ENCODE assay signal across 8 cellular contexts in the genomic region with DNA sequence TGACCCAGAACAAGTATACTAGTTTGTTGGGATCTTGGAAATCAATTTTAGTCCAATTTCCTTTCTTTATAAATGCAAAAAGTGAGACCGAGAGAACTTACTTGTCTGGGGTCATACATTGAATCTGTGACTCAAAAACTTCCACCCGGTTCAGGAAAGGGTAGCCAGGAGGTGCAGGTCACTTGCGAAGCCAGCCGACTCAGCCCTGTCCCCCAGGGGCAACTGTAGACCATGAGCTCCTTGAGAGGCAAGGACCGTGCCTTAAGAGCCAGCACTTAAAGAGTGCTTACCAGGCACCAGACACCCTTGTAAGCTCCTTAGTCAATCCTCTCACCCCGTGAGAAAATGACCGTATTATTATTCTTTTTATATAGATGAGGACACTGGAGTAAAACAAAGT. TPM values are rescaled to one million over a fixed set of nuclear protein-coding genes. Genes with fewer than 3 reads are reported as not detected.
DNase-seq lines count a peak whose midpoint lies in the region; ATAC-seq and TF ChIP-seq lines count a peak whose summit lies in the region.

No MANE protein-coding gene starts in this region.

- DNase-seq in BE2C (no peak), chondrocyte (ENCODE audit: low spot score) (no peak), naive B cell (no peak), SK-N-DZ (ENCODE audit: low spot score) (no peak), HUDEP-2 (lab: John Stamatoyannopoulos, UW; ENCODE audit: unreplicated experiment in 76 of 76) (no peak)
- no peak for DNase-seq in Jurkat, Clone E6-1 (ENCODE audit: low read depth, low spot score)
- DNase-seq in stimulated activated CD4-positive, alpha-beta T cell treated with anti-CD3 and anti-CD28 coated beads, Interleukin-2, amount 100 ng/mL, for 24 hours: no peak

- H3K27ac Mint-ChIP-seq in chondrocyte (ENCODE audit: unreplicated experiment): peak overlapping the region; percentile 97
- peak overlapping the region in 5 of 6 donors; percentile 83 to 97 (median 94) for H3K27ac Mint-ChIP-seq in naive B cell

- H3K9me3 Mint-ChIP-seq in chondrocyte (ENCODE audit: low read depth): no peaks in the 10 kb centered on the region
- no peaks in the 10 kb centered on the region for H3K9me3 Mint-ChIP-seq in naive B cell

- H3K4me3 ChIP-seq in BE2C (ENCODE audit: low read depth, low read length): peak overlapping the region; percentile 75
- H3K4me3 ChIP-seq in Jurkat, Clone E6-1 (ENCODE audit: low read length): peak overlapping the region; percentile 97

- H3K4me3 Mint-ChIP-seq in chondrocyte (ENCODE audit: unreplicated experiment): peak overlapping the region; percentile 94
- peak overlapping the region; percentile 81 to 98 (median 95) for H3K4me3 Mint-ChIP-seq in naive B cell

- ATAC-seq in naive B cell (ENCODE audit: low read depth in 2 of 2) (no peak), GM21526 (IDR thresholded peaks at IDR 0.05; ENCODE audit: low FRiP score, unreplicated experiment) (no peak)

- H3K27me3 Mint-ChIP-seq in chondrocyte (ENCODE audit: low read depth): peaks cover 4% of the 10 kb centered on the region
- H3K27me3 Mint-ChIP-seq in naive B cell: peaks cover 0 to 6% (median 5%) of the 10 kb centered on the region in 3 donors

- peaks cover 5% of the 10 kb centered on the region for H3K4me1 ChIP-seq in BE2C

- H3K27me3 ChIP-seq in BE2C: no peaks in the 10 kb centered on the region

- TF ChIP-seq CTCF in BE2C (IDR thresholded peaks at IDR 0.05; ENCODE audit: low read depth, low read length): no peak
- TF ChIP-seq CTCF in chondrocyte (IDR thresholded peaks at IDR 0.05): no peak

- H3K9me3 ChIP-seq in BE2C: no peaks in the 10 kb centered on the region

- peaks cover 19% of the 10 kb centered on the region for H3K4me1 Mint-ChIP-seq in chondrocyte (ENCODE audit: low read depth)
- H3K4me1 Mint-ChIP-seq in naive B cell: peaks cover 27 to 39% (median 36%) of the 10 kb centered on the region in 3 donors

- no peaks in the 10 kb centered on the region for H3K36me3 ChIP-seq in BE2C

- no peaks in the 10 kb centered on the region for H3K36me3 Mint-ChIP-seq in chondrocyte (ENCODE audit: low read depth)
- peaks cover 0 to 3% of the 10 kb centered on the region in 2 donors for H3K36me3 Mint-ChIP-seq in naive B cell

RNA-seq across cellular contexts. Expression of a gene that starts 0.5 kb away (rescaled TPM):
- polyA plus RNA-seq in BE2C (2012; ENCODE audit: insufficient read depth, insufficient read length, low read depth): 10.0 TPM
- 6.0 TPM for polyA plus RNA-seq in Jurkat, Clone E6-1 (2012; ENCODE audit: insufficient read depth, insufficient read length)
- 3.1 to 3.3 TPM (median 3.3 TPM) in 3 replicates for total RNA-seq in chondrocyte
- polyA plus RNA-seq in naive B cell (ENCODE audit: low read depth in 6 of 6): 10 to 100 TPM in 1 of 6 donors, 1 to 10 TPM in 5; 7.2 to 10.7 (median 9.0) TPM
- 4.4 and 5.3 TPM in 2 replicates for polyA plus RNA-seq in SK-N-DZ (2014; cell fraction: cytosol; rRNA removed)
- 2.6 and 4.6 TPM in 2 replicates for polyA plus RNA-seq in SK-N-DZ (2014; cell fraction: nucleus; rRNA removed)

RNA-seq across cellular contexts. Expression of a gene that starts 15.2 kb away (rescaled TPM):
- 65.3 TPM for polyA plus RNA-seq in BE2C (2012; ENCODE audit: insufficient read depth, insufficient read length, low read depth)
- polyA plus RNA-seq in Jurkat, Clone E6-1 (2012; ENCODE audit: insufficient read depth, insufficient read length): 8.0 TPM
- 36.3 to 47.6 TPM (median 46.0 TPM) in 3 replicates for total RNA-seq in chondrocyte
- polyA plus RNA-seq in naive B cell (ENCODE audit: low read depth in 6 of 6): 1 to 10 TPM in 3 of 6 donors, under 1 TPM in 2, not detected in 1; 0.70 to 4.0 (median 1.2) TPM
- 10.8 and 11.1 TPM in 2 replicates for polyA plus RNA-seq in SK-N-DZ (2014; cell fraction: cytosol; rRNA removed)
- polyA plus RNA-seq in SK-N-DZ (2014; cell fraction: nucleus; rRNA removed): 15.1 and 16.3 TPM in 2 replicates
